Comparison of ENCODE assay signal across 8 cellular contexts in genomic region chr4:23333946-23334878, GRCh38.
DNase-seq lines count a peak whose midpoint lies in the region; ATAC-seq and TF ChIP-seq lines count a peak whose summit lies in the region.

No MANE protein-coding gene starts in this region.

- H3K27me3 Mint-ChIP-seq in osteocyte (ENCODE audit: unreplicated experiment), result peaks cover 17% of the 10 kb centered on the region

- no peaks in the 10 kb centered on the region for H3K4me1 Mint-ChIP-seq in osteocyte (ENCODE audit: unreplicated experiment)

- H3K4me3 ChIP-seq in epithelial cell of proximal tubule (ENCODE audit: low read depth, low read length), result no peak overlapping the region

- TF ChIP-seq CTCF in epithelial cell of proximal tubule (conservative IDR thresholded peaks at IDR 0.05; ENCODE audit: low read depth, low read length), result peak; percentile 47
- TF ChIP-seq CTCF in osteocyte (IDR thresholded peaks at IDR 0.05), result peak; percentile 16

- ATAC-seq in HG02588 (IDR thresholded peaks at IDR 0.05; ENCODE audit: unreplicated experiment), result peak; percentile 82

- DNase-seq in activated CD4-positive, alpha-beta T cell treated with anti-CD3 and anti-CD28 coated beads for 4 hours, result peak; percentile 19 to 32
- DNase-seq in activated CD4-positive, alpha-beta T cell treated with anti-CD3 and anti-CD28 coated beads, Interleukin-2, amount 50 U/mL, for 48 hours, result no peak
- DNase-seq in M059J (ENCODE audit: low read depth) (peak; percentile 97), SW 1271 (lab: John Stamatoyannopoulos, UW) (peak; percentile 23 to 77), epithelial cell of proximal tubule (ENCODE audit: low read depth) (peak; percentile 97), osteocyte (ENCODE audit: extremely low spot score, unreplicated experiment) (no peak), hepatic stellate cell (ENCODE audit: low spot score) (no peak)

- H3K9me3 Mint-ChIP-seq in osteocyte (ENCODE audit: unreplicated experiment), result no peaks in the 10 kb centered on the region

- no peaks in the 10 kb centered on the region for H3K36me3 Mint-ChIP-seq in osteocyte (ENCODE audit: unreplicated experiment)

- H3K27ac Mint-ChIP-seq in osteocyte (ENCODE audit: unreplicated experiment), result no peak overlapping the region

- H3K4me3 Mint-ChIP-seq in osteocyte (ENCODE audit: unreplicated experiment), result no peak overlapping the region

Comparison
In these comparisons a context has a peak if more than half of its experiments do, and no peak if none do; other contexts are left out.
1. DNase-seq: peak in activated CD4-positive, alpha-beta T cell treated with anti-CD3 and anti-CD28 coated beads for 4 hours (2 of 2), M059J (single experiment), SW 1271 (2 of 2) and epithelial cell of proximal tubule (single experiment); none in activated CD4-positive, alpha-beta T cell treated with anti-CD3 and anti-CD28 coated beads, Interleukin-2, amount 50 U/mL, for 48 hours (0 of 2), osteocyte (single experiment) and hepatic stellate cell (single experiment).